30 cellular contexts compared by ENCODE assay signal in genomic region chrX:27086221-27086620, GRCh38.
"Had no signal": no experiment of that assay in that cellular context is flagged by ENCODE, and none has a peak within 500 bp of the region (broad histone marks: within the 10 kb centered on the region; RNA-seq: fewer than 3 reads in every experiment).

No MANE protein-coding gene starts in this region.

- H3K4me3 Mint-ChIP-seq: activated naive CD4-positive, alpha-beta T cell treated with anti-CD3 and anti-CD28 coated beads for 36 hours; activated naive CD8-positive, alpha-beta T cell treated with anti-CD3 and anti-CD28 coated beads for 36 hours; brain; nephron; stimulated activated memory B cell treated with anti-CD40 and anti-IgM and Interleukin-4, amounts not matched to agents 10 μg/mL and 1 μg/mL and 100 μg/mL, for 72 hours; stimulated activated naive CD8-positive, alpha-beta T cell treated with anti-CD3 and anti-CD28 coated beads, Interleukin-15, amount 100 ng/mL, for 72 hours; type B pancreatic cell had no signal

- H3K27me3 ChIP-seq: pancreas, sigmoid colon had no signal

- H3K4me3 ChIP-seq: adrenal gland, coronary artery, dorsolateral prefrontal cortex, pancreas, prostate gland, sigmoid colon, uterus had no signal

- H3K27ac Mint-ChIP-seq: activated naive CD4-positive, alpha-beta T cell treated with anti-CD3 and anti-CD28 coated beads for 36 hours; activated naive CD8-positive, alpha-beta T cell treated with anti-CD3 and anti-CD28 coated beads for 36 hours; brain; stimulated activated memory B cell treated with anti-CD40 and anti-IgM and Interleukin-4, amounts not matched to agents 10 μg/mL and 1 μg/mL and 100 μg/mL, for 72 hours; stimulated activated naive CD8-positive, alpha-beta T cell treated with anti-CD3 and anti-CD28 coated beads, Interleukin-15, amount 100 ng/mL, for 72 hours; type B pancreatic cell had no signal

- H3K4me1 Mint-ChIP-seq: activated naive CD8-positive, alpha-beta T cell treated with anti-CD3 and anti-CD28 coated beads for 36 hours; nephron; stimulated activated memory B cell treated with anti-CD40 and anti-IgM and Interleukin-4, amounts not matched to agents 10 μg/mL and 1 μg/mL and 100 μg/mL, for 72 hours; stimulated activated naive CD8-positive, alpha-beta T cell treated with anti-CD3 and anti-CD28 coated beads, Interleukin-15, amount 100 ng/mL, for 72 hours had no signal

- H3K9me3 ChIP-seq: adrenal gland, pancreas, prostate gland, sigmoid colon, uterus had no signal

- DNase-seq: activated CD4-positive, alpha-beta T cell treated with anti-CD3 and anti-CD28 coated beads for 4 hours; activated CD4-positive, alpha-beta T cell treated with anti-CD3 and anti-CD28 coated beads, Interleukin-2, amount 50 U/mL, for 4 hours; activated CD8-positive, alpha-beta memory T cell treated with anti-CD3 and anti-CD28 coated beads for 24 hours; activated effector memory CD4-positive, alpha-beta T cell treated with Interleukin-2 at 50 U/mL for 16 hours; activated naive CD4-positive, alpha-beta T cell treated with anti-CD3 and anti-CD28 coated beads for 36 hours; activated naive CD8-positive, alpha-beta T cell treated with anti-CD3 and anti-CD28 coated beads for 36 hours; adrenal gland; aorta; dorsolateral prefrontal cortex; effector memory CD4-positive, alpha-beta T cell; foreskin fibroblast; islet precursor cell; left ventricle myocardium superior; pancreas; sigmoid colon; small intestine; stimulated activated CD4-positive, alpha-beta T cell treated with anti-CD3 and anti-CD28 coated beads, Interleukin-4, amount 100 ng/mL, for 4 hours; stimulated activated CD8-positive, alpha-beta memory T cell treated with anti-CD3 and anti-CD28 coated beads, Interleukin-4, amount 100 ng/mL, for 48 hours; stimulated activated naive CD8-positive, alpha-beta T cell treated with anti-CD3 and anti-CD28 coated beads, Interleukin-15, amount 100 ng/mL, for 72 hours; substantia nigra; T-helper 1 cell; uterus had no signal

- H3K36me3 ChIP-seq: adrenal gland, pancreas, prostate gland, sigmoid colon, uterus had no signal

- H3K36me3 Mint-ChIP-seq: activated naive CD8-positive, alpha-beta T cell treated with anti-CD3 and anti-CD28 coated beads for 36 hours; brain; stimulated activated memory B cell treated with anti-CD40 and anti-IgM and Interleukin-4, amounts not matched to agents 10 μg/mL and 1 μg/mL and 100 μg/mL, for 72 hours; type B pancreatic cell had no signal

- H3K4me1 ChIP-seq: adrenal gland, pancreas, prostate gland, sigmoid colon, uterus had no signal

- H3K9me3 Mint-ChIP-seq: activated naive CD4-positive, alpha-beta T cell treated with anti-CD3 and anti-CD28 coated beads for 36 hours; activated naive CD8-positive, alpha-beta T cell treated with anti-CD3 and anti-CD28 coated beads for 36 hours; nephron; stimulated activated memory B cell treated with anti-CD40 and anti-IgM and Interleukin-4, amounts not matched to agents 10 μg/mL and 1 μg/mL and 100 μg/mL, for 72 hours; stimulated activated naive CD8-positive, alpha-beta T cell treated with anti-CD3 and anti-CD28 coated beads, Interleukin-15, amount 100 ng/mL, for 72 hours; type B pancreatic cell had no signal

- H3K27ac ChIP-seq: adrenal gland, coronary artery, dorsolateral prefrontal cortex, pancreas, prostate gland, sigmoid colon, uterus, VCaP had no signal

- H3K27me3 Mint-ChIP-seq: activated naive CD8-positive, alpha-beta T cell treated with anti-CD3 and anti-CD28 coated beads for 36 hours; brain; stimulated activated memory B cell treated with anti-CD40 and anti-IgM and Interleukin-4, amounts not matched to agents 10 μg/mL and 1 μg/mL and 100 μg/mL, for 72 hours; stimulated activated naive CD8-positive, alpha-beta T cell treated with anti-CD3 and anti-CD28 coated beads, Interleukin-15, amount 100 ng/mL, for 72 hours; type B pancreatic cell had no signal

- ATAC-seq: esophagus mucosa; left ventricle myocardium superior; pancreas; stimulated activated memory B cell treated with anti-CD40 and anti-IgM and Interleukin-4, amounts not matched to agents 10 μg/mL and 1 μg/mL and 100 μg/mL, for 72 hours; stimulated activated naive CD8-positive, alpha-beta T cell treated with anti-CD3 and anti-CD28 coated beads, Interleukin-15, amount 100 ng/mL, for 72 hours had no signal
